Comparison of ENCODE assay signal across 9 cellular contexts in genomic region chr6:139904572-139904971, GRCh38.
"Had no signal": no experiment of that assay in that cellular context is flagged by ENCODE, and none has a peak within 500 bp of the region (broad histone marks: within the 10 kb centered on the region; RNA-seq: fewer than 3 reads in every experiment).

No MANE protein-coding gene starts in this region.

- H3K4me3 Mint-ChIP-seq: activated B cell treated with CpG ODN at 0.5 μM for 24 hours; activated CD4-positive, alpha-beta T cell treated with anti-CD3 and anti-CD28 coated beads, Interleukin-2, amount 10 ng/mL, durations not matched to agents 24 days and 14 days; activated naive CD4-positive, alpha-beta T cell treated with anti-CD3 and anti-CD28 coated beads for 36 hours; type B pancreatic cell had no signal

- H3K27me3 Mint-ChIP-seq: progenitor cell of endocrine pancreas, type B pancreatic cell had no signal

- H3K27ac Mint-ChIP-seq: activated CD4-positive, alpha-beta T cell treated with anti-CD3 and anti-CD28 coated beads, Interleukin-2, amount 10 ng/mL, durations not matched to agents 24 days and 14 days; activated naive CD4-positive, alpha-beta T cell treated with anti-CD3 and anti-CD28 coated beads for 36 hours; activated T-helper 17 cell treated with anti-CD3 and anti-CD28 coated beads, Interleukin-2, amount 50 U/mL, for 72 hours; progenitor cell of endocrine pancreas; type B pancreatic cell had no signal

- H3K27ac ChIP-seq: esophagus muscularis mucosa had no signal

- H3K27me3 ChIP-seq: esophagus muscularis mucosa, neutrophil had no signal

- H3K9me3 ChIP-seq: esophagus muscularis mucosa, neutrophil had no signal

- DNase-seq: activated B cell treated with CpG ODN at 0.5 μM for 24 hours; activated CD4-positive, alpha-beta T cell treated with anti-CD3 and anti-CD28 coated beads, Interleukin-2, amount 10 ng/mL, durations not matched to agents 24 days and 14 days; activated naive CD4-positive, alpha-beta T cell treated with anti-CD3 and anti-CD28 coated beads for 36 hours; stimulated activated naive CD4-positive, alpha-beta T cell treated with Interleukin-2 at 50 U/mL for 16 hours had no signal

- H3K36me3 ChIP-seq: esophagus muscularis mucosa, neutrophil had no signal

- H3K4me3 ChIP-seq: esophagus muscularis mucosa had no signal

- H3K9me3 Mint-ChIP-seq: activated B cell treated with CpG ODN at 0.5 μM for 24 hours; activated naive CD4-positive, alpha-beta T cell treated with anti-CD3 and anti-CD28 coated beads for 36 hours; activated T-helper 17 cell treated with anti-CD3 and anti-CD28 coated beads, Interleukin-2, amount 50 U/mL, for 72 hours had no signal
